In genomic region chr12:132955094-132955932, GRCh38 we compare ENCODE assay signal across 1 cellular context.
TF ChIP-seq lines count a peak whose summit lies in the region.

No MANE protein-coding gene starts in this region.

TF ChIP-seq in HepG2, 621 proteins besides CTCF, POLR2A, EP300 and RAD21 (continued from another document and continues in another):
- TF ChIP-seq ZBTB44 (CRISPR knock-in tag; IDR thresholded peaks at IDR 0.05) (no peak), PTBP1 (IDR thresholded peaks at IDR 0.05; ENCODE audit: low read depth, low read length, poor library complexity, severe bottlenecking) (no peak), ARNT2 (CRISPR knock-in tag; IDR thresholded peaks at IDR 0.05; ENCODE audit: low read depth) (no peak), ZNF572 (CRISPR knock-in tag; IDR thresholded peaks at IDR 0.05) (no peak), ZNF160 (CRISPR knock-in tag; IDR thresholded peaks at IDR 0.05) (no peak), ARID4A (CRISPR knock-in tag; IDR thresholded peaks at IDR 0.05; ENCODE audit: borderline replicate concordance) (peak; percentile 18; the same call in 1 of the 2 replicates), KLF15 (CRISPR knock-in tag; IDR thresholded peaks at IDR 0.05; ENCODE audit: borderline replicate concordance) (no peak), ZNF737 (CRISPR knock-in tag; IDR thresholded peaks at IDR 0.05; ENCODE audit: borderline replicate concordance) (no peak), DNMT1 (CRISPR knock-in tag; IDR thresholded peaks at IDR 0.05) (no peak), TEAD2 (CRISPR knock-in tag; IDR thresholded peaks at IDR 0.05) (no peak), ZNF775 (CRISPR knock-in tag; IDR thresholded peaks at IDR 0.05; ENCODE audit: borderline replicate concordance) (no peak), SALL1 (CRISPR knock-in tag; IDR thresholded peaks at IDR 0.05) (peak; percentile 25; the same call in 1 of the 2 replicates), PREB (CRISPR knock-in tag; IDR thresholded peaks at IDR 0.05) (no peak), NR2C2 (CRISPR knock-in tag; IDR thresholded peaks at IDR 0.05; ENCODE audit: borderline replicate concordance) (peak; percentile 17; the same call in 1 of the 2 replicates), SETDB1 (CRISPR knock-in tag; IDR thresholded peaks at IDR 0.05; ENCODE audit: borderline replicate concordance) (no peak), ZNF703 (CRISPR knock-in tag; IDR thresholded peaks at IDR 0.05; ENCODE audit: borderline replicate concordance) (no peak), FOSL1 (CRISPR knock-in tag; IDR thresholded peaks at IDR 0.05; ENCODE audit: borderline replicate concordance) (no peak), SPEN (CRISPR knock-in tag; IDR thresholded peaks at IDR 0.05; ENCODE audit: low read depth) (no peak; the same call in 1 of the 2 replicates), PHF8 (CRISPR knock-in tag; IDR thresholded peaks at IDR 0.05) (peak; percentile 2; the same call in 1 of the 2 replicates), ZBTB21 (CRISPR knock-in tag; IDR thresholded peaks at IDR 0.05) (no peak), E2F5 (CRISPR knock-in tag; conservative IDR thresholded peaks at IDR 0.05) (no peak), GLMP (CRISPR knock-in tag; IDR thresholded peaks at IDR 0.05; ENCODE audit: borderline replicate concordance) (no peak), ZNF274 (CRISPR knock-in tag; IDR thresholded peaks at IDR 0.05) (0 out of 2 replicates have a peak, but pooled peaks have one; percentile 37), RNF219 (CRISPR knock-in tag; IDR thresholded peaks at IDR 0.05) (no peak), REST (IDR thresholded peaks at IDR 0.05; ENCODE audit: borderline replicate concordance in 1 of 2, low read depth in 1 of 2, low read length in 2 of 2) (no peak), ZNF891 (CRISPR knock-in tag; IDR thresholded peaks at IDR 0.05) (peak; percentile 28; the same call in 1 of the 2 replicates), ZNF124 (CRISPR knock-in tag; IDR thresholded peaks at IDR 0.05) (no peak), KLF12 (CRISPR knock-in tag; IDR thresholded peaks at IDR 0.05; ENCODE audit: borderline replicate concordance) (no peak), ZNF850 (CRISPR knock-in tag; conservative IDR thresholded peaks at IDR 0.05) (no peak), ZFY (CRISPR knock-in tag; IDR thresholded peaks at IDR 0.05) (peak; percentile 75), HDAC1 (CRISPR knock-in tag; IDR thresholded peaks at IDR 0.05) (peak; percentile 39; the same call in 1 of the 2 replicates), NBN (conservative IDR thresholded peaks at IDR 0.05) (no peak), EZH2 (conservative IDR thresholded peaks at IDR 0.05; ENCODE audit: low read depth, low read length) (no peak), NR2F1 (CRISPR knock-in tag; IDR thresholded peaks at IDR 0.05) (no peak), ZNF816 (CRISPR knock-in tag; IDR thresholded peaks at IDR 0.05; ENCODE audit: borderline replicate concordance) (no peak), ZNF275 (CRISPR knock-in tag; IDR thresholded peaks at IDR 0.05; ENCODE audit: borderline replicate concordance) (no peak; the same call in 1 of the 2 replicates), JDP2 (CRISPR knock-in tag; IDR thresholded peaks at IDR 0.05; ENCODE audit: borderline replicate concordance) (no peak), ZMYM4 (CRISPR knock-in tag; IDR thresholded peaks at IDR 0.05) (no peak), ERF (CRISPR knock-in tag; IDR thresholded peaks at IDR 0.05) (no peak; the same call in 1 of the 2 replicates), CHD2 (IDR thresholded peaks at IDR 0.05; ENCODE audit: low read depth, low read length) (no peak), SP4 (CRISPR knock-in tag; IDR thresholded peaks at IDR 0.05) (no peak), ZNF564 (CRISPR knock-in tag; IDR thresholded peaks at IDR 0.05) (no peak)
